In genomic region chr13:77918391-77919261, GRCh38 we compare ENCODE assay signal across 9 cellular contexts. TPM values are rescaled to one million over a fixed set of nuclear protein-coding genes. Genes with fewer than 3 reads are reported as not detected.
DNase-seq lines count a peak whose midpoint lies in the region; TF ChIP-seq lines count a peak whose summit lies in the region.
"Had no signal": no experiment of that assay in that cellular context is flagged by ENCODE, and none has a peak within 500 bp of the region (broad histone marks: within the 10 kb centered on the region; RNA-seq: fewer than 3 reads in every experiment).

Gene EDNRB, minus strand, starts transcription at chr13:77918831. Its CDS starts 258 bp downstream, at chr13:77918573.

- TF ChIP-seq CTCF in left ventricle myocardium inferior (IDR thresholded peaks at IDR 0.05; ENCODE audit: borderline replicate concordance), result peak; percentile 42

- peaks cover 18% of the 10 kb centered on the region for H3K4me1 ChIP-seq in left ventricle myocardium inferior

- peak in 10 of 14 donors; percentile 11 to 67 (median 50) for DNase-seq in C1 segment of cervical spinal cord (lab: John Stamatoyannopoulos, UW)
- peak; percentile 3 for DNase-seq in H4 (ENCODE audit: low spot score)
- peak; percentile 59 for DNase-seq in left ventricle myocardium inferior
- DNase-seq in posterior cingulate gyrus, result peak in 9 of 10 donors; percentile 13 to 86 (median 28)
- no peak for DNase-seq in NK-92 (lab: John Stamatoyannopoulos, UW; ENCODE audit: unreplicated experiment)
- DNase-seq in NCI-H226, result no peak
- no peak for DNase-seq in NCI-H1105 (lab: John Stamatoyannopoulos, UW)
- DNase-seq: naive B cell had no signal

- H3K27ac ChIP-seq in adipose tissue (ENCODE audit: low read depth, low read length), result no peak within 1 kb of the TSS
- peak within 1 kb of the TSS; percentile 85 for H3K27ac ChIP-seq in left ventricle myocardium inferior (replicated peaks)

- H3K27me3 ChIP-seq in left ventricle myocardium inferior (ENCODE audit: low read depth), result peaks cover 17% of the 10 kb centered on the region

- H3K4me3 ChIP-seq in left ventricle myocardium inferior, result peak within 1 kb of the TSS; percentile 75

- no peaks in the 10 kb centered on the region for H3K9me3 ChIP-seq in left ventricle myocardium inferior (replicated peaks)

- WGBS in adipose tissue, 3 donors, result 2 to 3% (median 3%) methylated on average over 60 to 61 of the region's 61 CpGs

- intact Hi-C loops in left ventricle myocardium inferior (cut with micrococcal nuclease), result no loop called here
- intact Hi-C loops in posterior cingulate gyrus (cut with DNase I), result no loop called here

- no peaks in the 10 kb centered on the region for H3K36me3 ChIP-seq in left ventricle myocardium inferior

RNA-seq across cellular contexts. Expression of gene EDNRB, which starts in this region (rescaled TPM):
- 0.29 TPM in 1 of 2 replicates, not detected in the other for total RNA-seq in H4 (2014; rRNA removed; shearing (Covaris generic))
- polyA plus RNA-seq in adipose tissue, result 10 to 100 TPM in 2 of 3 donors, 1 to 10 TPM in 1; 9.1 to 82.1 (median 37.5) TPM
- 25.6 TPM for total RNA-seq in left ventricle myocardium inferior

Comparison
In these comparisons a context has a peak if more than half of its experiments do, and no peak if none do; other contexts are left out.
1. RNA of gene EDNRB (total RNA-seq): 25.6 TPM in left ventricle myocardium inferior (single experiment); 0.29 TPM in H4; every median in the first group is over 10 times any median in the second.
2. Peak in DNase-seq in H4; RNA of the gene not detected or under 1 TPM.
3. DNase-seq: peak in C1 segment of cervical spinal cord (10 of 14), left ventricle myocardium inferior (single experiment) and posterior cingulate gyrus (9 of 10); none in NK-92 (single experiment), NCI-H226 (single experiment) and NCI-H1105 (single experiment).